ENCODE assay signal across 8 cellular contexts in genomic region chr15:32029409-32029861, GRCh38. TPM values are rescaled to one million over a fixed set of nuclear protein-coding genes. Genes with fewer than 3 reads are reported as not detected.
A peak's percentile ranks its signal among the peaks of the same experiment; 100 is the strongest.
DNase-seq lines count a peak whose midpoint lies in the region; ATAC-seq and TF ChIP-seq lines count a peak whose summit lies in the region.

No MANE protein-coding gene starts in this region.

- no peaks in the 10 kb centered on the region for H3K9me3 ChIP-seq in upper lobe of right lung

- DNase-seq in COR-L47 (lab: John Stamatoyannopoulos, UW), result peak; percentile 59
- DNase-seq in NCI-H1048 (lab: John Stamatoyannopoulos, UW), result peak; percentile 70
- peak; percentile 38 for DNase-seq in cerebellar cortex (ENCODE audit: low spot score)
- DNase-seq in mesothelial cell of epicardium (ENCODE audit: low spot score in 2 of 2, unreplicated experiment in 2 of 2), result peak; percentile 26 to 55
- DNase-seq in upper lobe of right lung, result no peak
- DNase-seq in GM13976 (ENCODE audit: low spot score), result no peak
- no peak for DNase-seq in stimulated activated naive CD4-positive, alpha-beta T cell (lab: John Stamatoyannopoulos, UW)
- no peak for DNase-seq in left lobe of liver (ENCODE audit: low spot score)

- peak overlapping the region; percentile 77 for H3K4me3 Mint-ChIP-seq in mesothelial cell of epicardium

- no peak overlapping the region for H3K27ac Mint-ChIP-seq in mesothelial cell of epicardium

- ATAC-seq in upper lobe of right lung, result peak; percentile 14
- ATAC-seq in left lobe of liver, result no peak

- peak overlapping the region; percentile 58 for H3K4me3 ChIP-seq in upper lobe of right lung

- intact Hi-C loops in upper lobe of right lung (cut with DNase I), result no loop called here

- H3K27me3 Mint-ChIP-seq in mesothelial cell of epicardium (ENCODE audit: low read depth), result peaks cover 86% of the 10 kb centered on the region

- H3K4me1 Mint-ChIP-seq in mesothelial cell of epicardium, result peaks cover 13% of the 10 kb centered on the region

- no peaks in the 10 kb centered on the region for H3K36me3 Mint-ChIP-seq in mesothelial cell of epicardium

- in situ Hi-C loops in GM13976 (cut with MboI; ENCODE audit: low sequenced_read_pairs, unreplicated experiment), result no loop called here

- peaks cover 36% of the 10 kb centered on the region for H3K27me3 ChIP-seq in upper lobe of right lung

- no peaks in the 10 kb centered on the region for H3K9me3 Mint-ChIP-seq in mesothelial cell of epicardium

- no peaks in the 10 kb centered on the region for H3K36me3 ChIP-seq in upper lobe of right lung

- TF ChIP-seq CTCF in mesothelial cell of epicardium (IDR thresholded peaks at IDR 0.05; ENCODE audit: unreplicated experiment) (no peak), upper lobe of right lung (IDR thresholded peaks at IDR 0.05) (peak; percentile 27), GM13976 (IDR thresholded peaks at IDR 0.05; ENCODE audit: borderline replicate concordance, control extremely low read depth, extremely low read depth, insufficient read depth, missing control alignments) (no peak)

- H3K27ac ChIP-seq in upper lobe of right lung, result no peak overlapping the region

- peaks cover 15% of the 10 kb centered on the region for H3K4me1 ChIP-seq in upper lobe of right lung

RNA-seq across cellular contexts. Expression of gene CHRNA7, which starts 0.9 kb away (rescaled TPM):
- 2.2 to 3.0 TPM (median 2.9 TPM) in 3 replicates for total RNA-seq in mesothelial cell of epicardium
- 0.75 TPM for total RNA-seq in upper lobe of right lung
- total RNA-seq in left lobe of liver, result not detected

Comparison
In these comparisons a context has a peak if more than half of its experiments do, and no peak if none do; other contexts are left out.
1. DNase-seq: peak in COR-L47 (single experiment), NCI-H1048 (single experiment), cerebellar cortex (single experiment) and mesothelial cell of epicardium (2 of 2); none in upper lobe of right lung (single experiment), GM13976 (single experiment), stimulated activated naive CD4-positive, alpha-beta T cell (0 of 6) and left lobe of liver (single experiment).